14 cellular contexts compared by ENCODE assay signal in the genomic region with DNA sequence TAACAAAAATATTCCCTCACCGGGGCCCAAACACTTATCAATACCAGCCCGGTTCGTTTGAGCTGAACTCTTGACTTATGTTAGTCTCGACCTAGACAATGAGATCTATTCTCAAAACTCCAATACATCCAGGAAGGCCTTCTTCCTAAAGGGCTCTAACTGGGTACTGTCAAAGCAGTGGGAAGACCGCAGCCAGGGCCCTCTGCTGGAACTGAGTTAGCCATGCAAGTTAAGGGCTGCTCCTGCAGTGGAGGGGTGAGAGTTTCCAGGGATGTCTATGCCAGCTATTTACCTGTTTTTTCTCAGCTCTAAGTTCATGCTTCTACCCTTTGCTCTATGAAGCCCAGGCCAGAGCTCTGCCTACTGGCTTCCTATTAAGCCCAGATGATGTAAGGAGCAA.
A peak's percentile ranks its signal among the peaks of the same experiment; 100 is the strongest.
DNase-seq lines count a peak whose midpoint lies in the region; ATAC-seq and TF ChIP-seq lines count a peak whose summit lies in the region.
"Had no signal": no experiment of that assay in that cellular context is flagged by ENCODE, and none has a peak within 500 bp of the region (broad histone marks: within the 10 kb centered on the region; RNA-seq: fewer than 3 reads in every experiment).

No MANE protein-coding gene starts in this region.

- no peak overlapping the region for H3K27ac ChIP-seq in Karpas-422 (ENCODE audit: low read length)
- H3K27ac ChIP-seq in neuronal stem cell (replicated peaks; ENCODE audit: low read length): no peak overlapping the region
- H3K27ac ChIP-seq: neutrophil had no signal

- DNase-seq in GM12865 (ENCODE audit: low read depth): peak; percentile 7
- DNase-seq in Karpas-422: peak; percentile 48
- peak; percentile 55 for DNase-seq in WTC11 (ENCODE audit: low spot score)
- DNase-seq in lung microvascular endothelial cell (ENCODE audit: low read depth in 2 of 2): peak; percentile 5 to 10
- no peak for DNase-seq in T1000 (lab: John Stamatoyannopoulos, UW)
- no peak for DNase-seq in neuronal stem cell (ENCODE audit: low spot score)
- DNase-seq: CD8-positive, alpha-beta T cell; NCI-H2029 had no signal

- POLR2A ChIA-PET in WTC11 (lab: Charles Lee): no interaction called here

- H2BK120ac ChIP-seq in neuronal stem cell (ENCODE audit: low read depth, low read length): no peak overlapping the region

- H3K27me3 Mint-ChIP-seq in WTC11 (ENCODE audit: low read depth): no peaks in the 10 kb centered on the region

- H3K14ac ChIP-seq in neuronal stem cell (ENCODE audit: low read length): no peak overlapping the region

- no peaks in the 10 kb centered on the region for H4K20me1 ChIP-seq in Karpas-422 (ENCODE audit: insufficient read depth, low read depth, low read length)

- H2AK5ac ChIP-seq in neuronal stem cell (ENCODE audit: low read depth, low read length): no peak overlapping the region

- H3K4me3 Mint-ChIP-seq in WTC11: no peak overlapping the region
- H3K4me3 Mint-ChIP-seq: CD8-positive, alpha-beta T cell had no signal

- no peaks in the 10 kb centered on the region for H3K27me3 ChIP-seq in Karpas-422 (ENCODE audit: low read length)
- H3K27me3 ChIP-seq in neuronal stem cell (ENCODE audit: control insufficient read depth in 3 of 3, insufficient read depth in 3 of 3, low read depth in 1 of 3, low read length in 3 of 3): no peaks in the 10 kb centered on the region
- H3K27me3 ChIP-seq: neutrophil had no signal

- H3K23ac ChIP-seq in neuronal stem cell (ENCODE audit: low read depth, low read length, poor library complexity): no peak overlapping the region

- H3K9me3 Mint-ChIP-seq in WTC11: peaks cover 19% of the 10 kb centered on the region

- H3K9me3 ChIP-seq in Karpas-422 (ENCODE audit: low read length) (peaks cover 5% of the 10 kb centered on the region), neuronal stem cell (replicated peaks in 1 of 2; ENCODE audit: control insufficient read depth in 2 of 2, insufficient read depth in 1 of 2, low read depth in 1 of 2, low read length in 2 of 2) (peaks cover 2 to 7% of the 10 kb centered on the region in 2 donors)
- H3K9me3 ChIP-seq: neutrophil had no signal

- WGBS in neuronal stem cell (ENCODE audit: extremely low coverage in 2 of 2, insufficient read length in 2 of 2, insufficient replicate concordance in 1 of 2), 2 donors: no CpG with 5 or more reads among the region's 5 CpGs

- no peak overlapping the region for H4K8ac ChIP-seq in neuronal stem cell (ENCODE audit: low read depth, low read length)

- no peaks in the 10 kb centered on the region for H3K79me2 ChIP-seq in Karpas-422 (ENCODE audit: low read length)

- H3K18ac ChIP-seq in neuronal stem cell (ENCODE audit: low read length): no peak overlapping the region

- H3K27ac Mint-ChIP-seq in WTC11: no peak overlapping the region
- H3K27ac Mint-ChIP-seq: CD8-positive, alpha-beta T cell had no signal

- H2BK15ac ChIP-seq in neuronal stem cell (ENCODE audit: low read length): no peak overlapping the region

- ATAC-seq in WTC11: peak; percentile 99
- no peak for ATAC-seq in HG02938 (IDR thresholded peaks at IDR 0.05; ENCODE audit: unreplicated experiment)
- no peak for ATAC-seq in HG03097 (IDR thresholded peaks at IDR 0.05; ENCODE audit: low FRiP score, unreplicated experiment)
- ATAC-seq: activated CD4-positive, CD25-positive, alpha-beta regulatory T cell treated with anti-CD3 and anti-CD28 coated beads, Interleukin-2, amount 50 U/mL, for 24 hours; CD8-positive, alpha-beta T cell; K562 had no signal

- peaks cover 6% of the 10 kb centered on the region for H3K36me3 Mint-ChIP-seq in WTC11
- H3K36me3 Mint-ChIP-seq: CD8-positive, alpha-beta T cell had no signal

- CTCF ChIA-PET in WTC11 (lab: Charles Lee): interaction anchor here (0.6 to 2.5 kb wide), 6 partner anchors 138 to 848 kb away, joined by 3 to 8 read pairs (median 4); no protein-coding TSS in a partner anchor

- H3K4ac ChIP-seq in neuronal stem cell (ENCODE audit: low read length): no peak overlapping the region

- H3K4me3 ChIP-seq in GM12865 (ENCODE audit: low read depth, low read length): no peak overlapping the region
- H3K4me3 ChIP-seq in Karpas-422 (ENCODE audit: low read length): no peak overlapping the region
- H3K4me3 ChIP-seq in neuronal stem cell (ENCODE audit: low read length in 2 of 2): no peak overlapping the region
- H3K4me3 ChIP-seq: K562, lung had no signal

- no peaks in the 10 kb centered on the region for H3K79me1 ChIP-seq in neuronal stem cell (ENCODE audit: low read depth, low read length)

- H2BK12ac ChIP-seq in neuronal stem cell (ENCODE audit: low read length): no peak overlapping the region

- no peaks in the 10 kb centered on the region for H3K9me2 ChIP-seq in Karpas-422 (replicated peaks; ENCODE audit: insufficient read depth, low read length)

- H2BK5ac ChIP-seq in neuronal stem cell (ENCODE audit: low read length): no peak overlapping the region

- no peak overlapping the region for H3K9ac ChIP-seq in Karpas-422 (ENCODE audit: low read length)
- H3K9ac ChIP-seq in neuronal stem cell (ENCODE audit: low read depth, low read length, poor library complexity): no peak overlapping the region

- H3K4me2 ChIP-seq in Karpas-422 (ENCODE audit: low read depth, low read length, poor library complexity, severe bottlenecking): no peak overlapping the region
- no peak overlapping the region for H3K4me2 ChIP-seq in neuronal stem cell (ENCODE audit: insufficient read depth, low read length, poor library complexity, severe bottlenecking)

- H2AFZ ChIP-seq in Karpas-422 (ENCODE audit: low read length): peak overlapping the region; percentile 66
- H2AFZ ChIP-seq in neuronal stem cell (ENCODE audit: low read length): no peak overlapping the region

- peak; percentile 16 for TF ChIP-seq CTCF in GM12865 (IDR thresholded peaks at IDR 0.05; ENCODE audit: insufficient read depth, low read depth, low read length, missing control alignments)
- no peak for TF ChIP-seq CTCF in WTC11 (IDR thresholded peaks at IDR 0.05)

- H3K4me1 ChIP-seq in Karpas-422 (ENCODE audit: low read length): peaks cover 6% of the 10 kb centered on the region
- H3K4me1 ChIP-seq in neuronal stem cell (ENCODE audit: control insufficient read depth in 2 of 2, insufficient read depth in 1 of 2, low read depth in 1 of 2, low read length in 2 of 2): peaks cover 0 to 4% of the 10 kb centered on the region in 2 donors

- no peak overlapping the region for H4K91ac ChIP-seq in neuronal stem cell (ENCODE audit: low read depth, low read length, poor library complexity)

- H3K4me1 Mint-ChIP-seq in WTC11: no peaks in the 10 kb centered on the region

- no peaks in the 10 kb centered on the region; the same call in 1 of the 2 replicates for H3K36me3 ChIP-seq in Karpas-422 (ENCODE audit: insufficient read depth, low read length)
- no peaks in the 10 kb centered on the region for H3K36me3 ChIP-seq in neuronal stem cell (replicated peaks in 1 of 2; ENCODE audit: control insufficient read depth in 2 of 2, insufficient read depth in 2 of 2, low read length in 2 of 2)
- H3K36me3 ChIP-seq: neutrophil had no signal

TF ChIP-seq in WTC11, 78 proteins besides CTCF, POLR2A, EP300 and RAD21 (continues in another document):
- TF ChIP-seq, protein P1, sequence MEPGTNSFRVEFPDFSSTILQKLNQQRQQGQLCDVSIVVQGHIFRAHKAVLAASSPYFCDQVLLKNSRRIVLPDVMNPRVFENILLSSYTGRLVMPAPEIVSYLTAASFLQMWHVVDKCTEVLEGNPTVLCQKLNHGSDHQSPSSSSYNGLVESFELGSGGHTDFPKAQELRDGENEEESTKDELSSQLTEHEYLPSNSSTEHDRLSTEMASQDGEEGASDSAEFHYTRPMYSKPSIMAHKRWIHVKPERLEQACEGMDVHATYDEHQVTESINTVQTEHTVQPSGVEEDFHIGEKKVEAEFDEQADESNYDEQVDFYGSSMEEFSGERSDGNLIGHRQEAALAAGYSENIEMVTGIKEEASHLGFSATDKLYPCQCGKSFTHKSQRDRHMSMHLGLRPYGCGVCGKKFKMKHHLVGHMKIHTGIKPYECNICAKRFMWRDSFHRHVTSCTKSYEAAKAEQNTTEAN (CRISPR knock-in tag; IDR thresholded peaks at IDR 0.05): no peak
- TF ChIP-seq, protein P2, sequence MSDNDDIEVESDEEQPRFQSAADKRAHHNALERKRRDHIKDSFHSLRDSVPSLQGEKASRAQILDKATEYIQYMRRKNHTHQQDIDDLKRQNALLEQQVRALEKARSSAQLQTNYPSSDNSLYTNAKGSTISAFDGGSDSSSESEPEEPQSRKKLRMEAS (CRISPR knock-in tag; IDR thresholded peaks at IDR 0.05): no peak
- TF ChIP-seq CBFB (CRISPR knock-in tag; IDR thresholded peaks at IDR 0.05; ENCODE audit: low read depth) (no peak), GTF2I (CRISPR knock-in tag; conservative IDR thresholded peaks at IDR 0.05) (no peak), ZNF219 (CRISPR knock-in tag; IDR thresholded peaks at IDR 0.05; ENCODE audit: borderline replicate concordance) (no peak), TP53 (CRISPR knock-in tag; IDR thresholded peaks at IDR 0.05) (no peak), RORB (CRISPR knock-in tag; IDR thresholded peaks at IDR 0.05) (no peak), FOXK1 (CRISPR knock-in tag; IDR thresholded peaks at IDR 0.05) (no peak), NFATC4 (CRISPR knock-in tag; IDR thresholded peaks at IDR 0.05) (no peak), ELF4 (CRISPR knock-in tag; IDR thresholded peaks at IDR 0.05; ENCODE audit: low read depth) (no peak), TCF7 (CRISPR knock-in tag; IDR thresholded peaks at IDR 0.05; ENCODE audit: low read depth) (no peak), ZNF671 (CRISPR knock-in tag; IDR thresholded peaks at IDR 0.05) (no peak), FOXP1 (CRISPR knock-in tag; IDR thresholded peaks at IDR 0.05; ENCODE audit: borderline replicate concordance) (no peak)
- TF ChIP-seq, protein P3, sequence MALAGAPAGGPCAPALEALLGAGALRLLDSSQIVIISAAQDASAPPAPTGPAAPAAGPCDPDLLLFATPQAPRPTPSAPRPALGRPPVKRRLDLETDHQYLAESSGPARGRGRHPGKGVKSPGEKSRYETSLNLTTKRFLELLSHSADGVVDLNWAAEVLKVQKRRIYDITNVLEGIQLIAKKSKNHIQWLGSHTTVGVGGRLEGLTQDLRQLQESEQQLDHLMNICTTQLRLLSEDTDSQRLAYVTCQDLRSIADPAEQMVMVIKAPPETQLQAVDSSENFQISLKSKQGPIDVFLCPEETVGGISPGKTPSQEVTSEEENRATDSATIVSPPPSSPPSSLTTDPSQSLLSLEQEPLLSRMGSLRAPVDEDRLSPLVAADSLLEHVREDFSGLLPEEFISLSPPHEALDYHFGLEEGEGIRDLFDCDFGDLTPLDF (CRISPR knock-in tag; IDR thresholded peaks at IDR 0.05): no peak

Comparison
In these comparisons a context has a peak if more than half of its experiments do, and no peak if none do; other contexts are left out.
1. DNase-seq: peak in GM12865 (single experiment), Karpas-422 (single experiment), WTC11 (single experiment) and lung microvascular endothelial cell (2 of 2); none in T1000 (single experiment) and neuronal stem cell (single experiment).